Comparison of ENCODE assay signal across 16 cellular contexts in genomic region chr18:35618289-35618688, GRCh38. TPM values are rescaled to one million over a fixed set of nuclear protein-coding genes. Genes with fewer than 3 reads are reported as not detected.
DNase-seq lines count a peak whose midpoint lies in the region; ATAC-seq and TF ChIP-seq lines count a peak whose summit lies in the region.
"Had no signal": no experiment of that assay in that cellular context is flagged by ENCODE, and none has a peak within 500 bp of the region (broad histone marks: within the 10 kb centered on the region; RNA-seq: fewer than 3 reads in every experiment).

No MANE protein-coding gene starts in this region.

- H3K4me2 ChIP-seq in hepatocyte (peak overlapping the region; percentile 15), skeletal muscle satellite cell (ENCODE audit: low read length) (peak overlapping the region; percentile 69)

- H4K20me1 ChIP-seq in hepatocyte (ENCODE audit: insufficient read depth, poor library complexity, severe bottlenecking): peaks cover 36% of the 10 kb centered on the region

- H3K4me1 ChIP-seq in ACC112 (ENCODE audit: control insufficient read depth, insufficient read depth, low read length, unreplicated experiment): peaks cover 47% of the 10 kb centered on the region
- peaks cover 29% of the 10 kb centered on the region for H3K4me1 ChIP-seq in adipocyte (ENCODE audit: control insufficient read depth, insufficient read depth, low read length)
- peaks cover 28% of the 10 kb centered on the region for H3K4me1 ChIP-seq in hepatocyte (ENCODE audit: insufficient read depth)
- H3K4me1 ChIP-seq in skeletal muscle satellite cell (ENCODE audit: control insufficient read depth, insufficient read depth, low read length): peaks cover 60% of the 10 kb centered on the region

- H2AFZ ChIP-seq in ACC112 (ENCODE audit: low read length, unreplicated experiment) (no peak overlapping the region), hepatocyte (no peak overlapping the region)

- H3K36me3 Mint-ChIP-seq in HFFc6 (ENCODE audit: low read depth): no peaks in the 10 kb centered on the region
- H3K36me3 Mint-ChIP-seq in effector memory CD8-positive, alpha-beta T cell (ENCODE audit: insufficient read depth): no peaks in the 10 kb centered on the region
- H3K36me3 Mint-ChIP-seq in CD4-positive, alpha-beta T cell (ENCODE audit: low read depth): no peaks in the 10 kb centered on the region

- H3K9ac ChIP-seq in adipocyte (ENCODE audit: low read length) (no peak overlapping the region), skeletal muscle satellite cell (ENCODE audit: low read depth, low read length) (peak overlapping the region; percentile 63)

- TF ChIP-seq CTCF in hepatocyte (IDR thresholded peaks at IDR 0.05; ENCODE audit: poor library complexity) (no peak), HFFc6 (IDR thresholded peaks at IDR 0.05) (no peak)
- TF ChIP-seq CTCF in CD4-positive, alpha-beta T cell (IDR thresholded peaks at IDR 0.05): no peak

- CTCF ChIA-PET in CD4-positive, alpha-beta T cell (lab: Charles Lee): interaction anchor here (0.9 kb wide), 1 partner anchor 32 kb away, joined by 3 read pairs; no protein-coding TSS in a partner anchor

- no peaks in the 10 kb centered on the region for H3K27me3 Mint-ChIP-seq in HFFc6 (ENCODE audit: insufficient read depth)
- H3K27me3 Mint-ChIP-seq in effector memory CD8-positive, alpha-beta T cell: no peaks in the 10 kb centered on the region
- no peaks in the 10 kb centered on the region for H3K27me3 Mint-ChIP-seq in CD4-positive, alpha-beta T cell

- H3K27ac ChIP-seq in ACC112 (ENCODE audit: low read depth, low read length) (peak overlapping the region; percentile 14; the same call in 1 of the 2 replicates), hepatocyte (no peak overlapping the region)
- H3K27ac ChIP-seq in CD4-positive, alpha-beta T cell (ENCODE audit: low read depth, low read length): no peak overlapping the region
- H3K27ac ChIP-seq: C4-2B had no signal

- H3K9me2 ChIP-seq in hepatocyte (replicated peaks; ENCODE audit: insufficient read depth): no peaks in the 10 kb centered on the region

- intact Hi-C loops in CD4-positive, alpha-beta T cell (cut with DNase I, micrococcal nuclease): loop anchor here (5.0 kb wide), 3 partner anchors 36 to 49 kb away; partner anchors contain the start of gene GALNT1 (in 1 of the 2)

- H3K9me3 Mint-ChIP-seq in HFFc6: no peaks in the 10 kb centered on the region
- H3K9me3 Mint-ChIP-seq in effector memory CD8-positive, alpha-beta T cell: no peaks in the 10 kb centered on the region
- no peaks in the 10 kb centered on the region for H3K9me3 Mint-ChIP-seq in CD4-positive, alpha-beta T cell

- peaks cover 72% of the 10 kb centered on the region for H3K79me2 ChIP-seq in ACC112 (ENCODE audit: control insufficient read depth, insufficient read depth, low read length, unreplicated experiment)
- peaks cover 94% of the 10 kb centered on the region for H3K79me2 ChIP-seq in hepatocyte

- H3K27me3 ChIP-seq in ACC112 (ENCODE audit: insufficient read depth, low read length) (no peaks in the 10 kb centered on the region), adipocyte (replicated peaks; ENCODE audit: control insufficient read depth, insufficient read depth, low read length) (no peaks in the 10 kb centered on the region), hepatocyte (no peaks in the 10 kb centered on the region), skeletal muscle satellite cell (ENCODE audit: control insufficient read depth, insufficient read depth, low read length) (no peaks in the 10 kb centered on the region)
- no peaks in the 10 kb centered on the region for H3K27me3 ChIP-seq in CD4-positive, alpha-beta T cell (ENCODE audit: control insufficient read depth, insufficient read depth, low read length)

- ATAC-seq in HG02840 (IDR thresholded peaks at IDR 0.05; ENCODE audit: low FRiP score, unreplicated experiment): no peak
- no peak for ATAC-seq in effector memory CD8-positive, alpha-beta T cell (replicated peaks)
- ATAC-seq in CD4-positive, alpha-beta T cell (ENCODE audit: poor library complexity): no peak

- H3K4me3 Mint-ChIP-seq in HFFc6: no peak overlapping the region
- H3K4me3 Mint-ChIP-seq in effector memory CD8-positive, alpha-beta T cell: no peak overlapping the region
- H3K4me3 Mint-ChIP-seq in CD4-positive, alpha-beta T cell: no peak overlapping the region

- POLR2A ChIA-PET in CD4-positive, alpha-beta T cell (lab: Charles Lee): interaction anchor here (1.5 kb wide), 1 partner anchor 377 kb away, joined by 4 read pairs; the partner anchor contains the start of gene ZNF397

- DNase-seq in adipocyte (ENCODE audit: low read depth) (peak; percentile 23), hepatocyte (ENCODE audit: low spot score) (no peak), HFFc6 (no peak)
- DNase-seq in effector memory CD8-positive, alpha-beta T cell: no peak
- no peak for DNase-seq in CD4-positive, alpha-beta T cell
- DNase-seq: Kasumi-1, MM.1S, NCI-H1105, NCI-H1694 treated with DMSO at 0.1 percent for 48 hours, NCI-H2107, NCI-H524 treated with DMSO at 0.1 percent for 48 hours, SHP77 treated with DMSO at 0.1 percent for 48 hours had no signal

- no peaks in the 10 kb centered on the region; the same call in 1 of the 2 replicates for H3K4me1 Mint-ChIP-seq in HFFc6 (ENCODE audit: low read depth)
- peaks cover 17 to 43% of the 10 kb centered on the region in 2 donors for H3K4me1 Mint-ChIP-seq in effector memory CD8-positive, alpha-beta T cell (ENCODE audit: low read depth in 2 of 2)
- H3K4me1 Mint-ChIP-seq in CD4-positive, alpha-beta T cell (ENCODE audit: low read depth): peaks cover 16% of the 10 kb centered on the region

- H3K9me3 ChIP-seq in adipocyte (ENCODE audit: control insufficient read depth, low read length) (no peaks in the 10 kb centered on the region), hepatocyte (ENCODE audit: low read depth) (no peaks in the 10 kb centered on the region), skeletal muscle satellite cell (replicated peaks; ENCODE audit: low read length) (no peaks in the 10 kb centered on the region)
- H3K9me3 ChIP-seq in CD4-positive, alpha-beta T cell (ENCODE audit: control insufficient read depth, low read length): no peaks in the 10 kb centered on the region

- H3K4me3 ChIP-seq in ACC112 (ENCODE audit: low read depth, low read length) (peak overlapping the region; percentile 30), adipocyte (ENCODE audit: low read length) (no peak overlapping the region), hepatocyte (no peak overlapping the region), skeletal muscle satellite cell (ENCODE audit: low read length) (no peak overlapping the region)

- no peaks in the 10 kb centered on the region for H3K36me3 ChIP-seq in ACC112 (ENCODE audit: insufficient read depth, low read length)
- no peaks in the 10 kb centered on the region for H3K36me3 ChIP-seq in adipocyte (ENCODE audit: control insufficient read depth, insufficient read depth, low read length, severe bottlenecking)
- H3K36me3 ChIP-seq in hepatocyte (replicated peaks; ENCODE audit: insufficient read depth, low read depth): no peaks in the 10 kb centered on the region
- no peaks in the 10 kb centered on the region for H3K36me3 ChIP-seq in skeletal muscle satellite cell (ENCODE audit: insufficient read depth, low read length)

- H3K27ac Mint-ChIP-seq in HFFc6: no peak overlapping the region
- no peak overlapping the region for H3K27ac Mint-ChIP-seq in effector memory CD8-positive, alpha-beta T cell
- H3K27ac Mint-ChIP-seq in CD4-positive, alpha-beta T cell: no peak overlapping the region

RNA-seq across cellular contexts. Expression of gene GALNT1, which starts 36.7 kb away (rescaled TPM):
- 222 and 231 TPM in 2 replicates for total RNA-seq in hepatocyte
- polyA plus RNA-seq in hepatocyte: 240 and 271 TPM in 2 replicates
- total RNA-seq in skeletal muscle satellite cell (2012; rRNA removed): 49.8 and 65.9 TPM in 2 replicates
- total RNA-seq in HFFc6 (2021; fragmentation: NEBNext Ultra II Directional; extraction: Animal tissue kit (Norgen Biotek cat#: 25700)): 10 to 100 TPM; 36.4 to 48.2 (median 40.2) TPM
- 10 to 100 TPM; 16.1 to 17.9 TPM for total RNA-seq in CD4-positive, alpha-beta T cell
